ENCODE assay signal across 16 cellular contexts in genomic region chr17:19013226-19013625, GRCh38. TPM values are rescaled to one million over a fixed set of nuclear protein-coding genes. Genes with fewer than 3 reads are reported as not detected.
DNase-seq lines count a peak whose midpoint lies in the region; ATAC-seq, FAIRE-seq and TF ChIP-seq lines count a peak whose summit lies in the region.
"Had no signal": no experiment of that assay in that cellular context is flagged by ENCODE, and none has a peak within 500 bp of the region (broad histone marks: within the 10 kb centered on the region; RNA-seq: fewer than 3 reads in every experiment).

No MANE protein-coding gene starts in this region.

- DNase-seq in heart left ventricle (peak in 3 of 5 donors; percentile 6 to 55 (median 22)), right atrium auricular region (ENCODE audit: low spot score) (no peak), kidney (peak; percentile 53), neural progenitor cell (ENCODE audit: low spot score) (no peak), middle frontal gyrus (ENCODE audit: extremely low spot score, low spot score) (no peak)
- DNase-seq in activated T-cell treated with anti-CD3 and anti-CD28 coated beads, Interleukin-2, amount 50 U/mL, for 48 hours, result no peak
- no peak for DNase-seq in stimulated activated naive CD8-positive, alpha-beta T cell treated with anti-CD3 and anti-CD28 coated beads, Interleukin-15, amount 100 ng/mL, for 72 hours
- DNase-seq: ACHN; CD4-positive, CD25-positive, alpha-beta regulatory T cell; DMS53; GF-D8; GOT3; H9 had no signal

- no peaks in the 10 kb centered on the region for H3K4me1 ChIP-seq in heart left ventricle
- no peaks in the 10 kb centered on the region for H3K4me1 ChIP-seq in right atrium auricular region
- H3K4me1 ChIP-seq in kidney (ENCODE audit: control insufficient read depth in 1 of 2, insufficient read depth in 1 of 2, low read depth in 1 of 2, low read length in 2 of 2), result no peaks in the 10 kb centered on the region
- H3K4me1 ChIP-seq in neural progenitor cell, result no peaks in the 10 kb centered on the region

- H3K9me3 Mint-ChIP-seq in neural progenitor cell, result no peaks in the 10 kb centered on the region
- H3K9me3 Mint-ChIP-seq in stimulated activated naive CD8-positive, alpha-beta T cell treated with anti-CD3 and anti-CD28 coated beads, Interleukin-15, amount 100 ng/mL, for 72 hours, result no peaks in the 10 kb centered on the region
- H3K9me3 Mint-ChIP-seq: CD4-positive, CD25-positive, alpha-beta regulatory T cell; H9 had no signal

- no peak overlapping the region for H3K27ac ChIP-seq in heart left ventricle
- no peak overlapping the region for H3K27ac ChIP-seq in right atrium auricular region
- no peak overlapping the region for H3K27ac ChIP-seq in kidney (ENCODE audit: low read depth in 2 of 2, low read length in 2 of 2)
- no peak overlapping the region for H3K27ac ChIP-seq in neural progenitor cell
- H3K27ac ChIP-seq: BLaER1 treated with 17β-estradiol and CSF1 and Interleukin-3, amounts not matched to agents 10 nM and 100 nM had no signal

- intact Hi-C loops in heart left ventricle (cut with DNase I) (no loop called here), kidney (cut with DNase I) (no loop called here)

- no peak overlapping the region for H2AFZ ChIP-seq in neural progenitor cell (replicated peaks)

- H3F3A ChIP-seq in neural progenitor cell (ENCODE audit: low read depth), result no peaks in the 10 kb centered on the region

- ATAC-seq in heart left ventricle, result no peak
- ATAC-seq in stimulated activated naive CD8-positive, alpha-beta T cell treated with anti-CD3 and anti-CD28 coated beads, Interleukin-15, amount 100 ng/mL, for 72 hours, result no peak

- no peak overlapping the region for H3K4me3 ChIP-seq in heart left ventricle
- no peak overlapping the region for H3K4me3 ChIP-seq in right atrium auricular region
- no peak overlapping the region for H3K4me3 ChIP-seq in kidney (ENCODE audit: low read length in 2 of 2)
- H3K4me3 ChIP-seq in neural progenitor cell, result no peak overlapping the region
- H3K4me3 ChIP-seq: BLaER1 treated with 17β-estradiol and CSF1 and Interleukin-3, amounts not matched to agents 10 nM and 100 nM had no signal

- H3K4me1 Mint-ChIP-seq in neural progenitor cell, result peaks cover 16% of the 10 kb centered on the region
- H3K4me1 Mint-ChIP-seq in stimulated activated naive CD8-positive, alpha-beta T cell treated with anti-CD3 and anti-CD28 coated beads, Interleukin-15, amount 100 ng/mL, for 72 hours, result peaks cover 23% of the 10 kb centered on the region

- H4K20me1 ChIP-seq in neural progenitor cell (ENCODE audit: low read depth), result no peaks in the 10 kb centered on the region

- no peaks in the 10 kb centered on the region for H3K36me3 Mint-ChIP-seq in neural progenitor cell
- H3K36me3 Mint-ChIP-seq: CD4-positive, CD25-positive, alpha-beta regulatory T cell had no signal

- TF ChIP-seq CTCF in heart left ventricle (IDR thresholded peaks at IDR 0.05) (no peak), right atrium auricular region (IDR thresholded peaks at IDR 0.05) (no peak), kidney (IDR thresholded peaks at IDR 0.05; ENCODE audit: borderline replicate concordance, extremely low read depth, insufficient read depth) (no peak), neural progenitor cell (IDR thresholded peaks at IDR 0.05) (no peak)

- no peaks in the 10 kb centered on the region for H3K36me3 ChIP-seq in heart left ventricle
- no peaks in the 10 kb centered on the region for H3K36me3 ChIP-seq in right atrium auricular region
- no peaks in the 10 kb centered on the region for H3K36me3 ChIP-seq in kidney (ENCODE audit: control insufficient read depth in 1 of 2, insufficient read depth in 2 of 2, low read length in 2 of 2)
- H3K36me3 ChIP-seq in neural progenitor cell, result no peaks in the 10 kb centered on the region
- H3K36me3 ChIP-seq: BLaER1 treated with 17β-estradiol and CSF1 and Interleukin-3, amounts not matched to agents 10 nM and 100 nM had no signal

- H3K9ac ChIP-seq in kidney (ENCODE audit: low read length in 2 of 2) (no peak overlapping the region), neural progenitor cell (no peak overlapping the region)
- H3K9ac ChIP-seq: BLaER1 treated with 17β-estradiol and CSF1 and Interleukin-3, amounts not matched to agents 10 nM and 100 nM had no signal

- 92 to 97% (median 95%) methylated on average over 6 to 12 of the region's 12 CpGs for WGBS in heart left ventricle, 4 donors

- H3K9me3 ChIP-seq in heart left ventricle (no peaks in the 10 kb centered on the region), right atrium auricular region (no peaks in the 10 kb centered on the region), kidney (ENCODE audit: control insufficient read depth in 1 of 2, low read length in 2 of 2) (no peaks in the 10 kb centered on the region), neural progenitor cell (ENCODE audit: low read depth) (no peaks in the 10 kb centered on the region)
- H3K9me3 ChIP-seq: BLaER1 treated with 17β-estradiol and CSF1 and Interleukin-3, amounts not matched to agents 10 nM and 100 nM had no signal

- no peak for TF ChIP-seq POLR2A in heart left ventricle (IDR thresholded peaks at IDR 0.05)

- no peak for FAIRE-seq in kidney (lab: Jason Lieb, UNC)
- FAIRE-seq: GM19239 had no signal

- no peaks in the 10 kb centered on the region for H3K79me2 ChIP-seq in neural progenitor cell (ENCODE audit: low read depth)

- H3K4me3 Mint-ChIP-seq in neural progenitor cell, result no peak overlapping the region
- H3K4me3 Mint-ChIP-seq in stimulated activated naive CD8-positive, alpha-beta T cell treated with anti-CD3 and anti-CD28 coated beads, Interleukin-15, amount 100 ng/mL, for 72 hours, result no peak overlapping the region
- H3K4me3 Mint-ChIP-seq: CD4-positive, CD25-positive, alpha-beta regulatory T cell; H9 had no signal

- H3K27me3 Mint-ChIP-seq in neural progenitor cell (ENCODE audit: insufficient read depth, low read depth), result no peaks in the 10 kb centered on the region
- no peaks in the 10 kb centered on the region for H3K27me3 Mint-ChIP-seq in stimulated activated naive CD8-positive, alpha-beta T cell treated with anti-CD3 and anti-CD28 coated beads, Interleukin-15, amount 100 ng/mL, for 72 hours
- H3K27me3 Mint-ChIP-seq: CD4-positive, CD25-positive, alpha-beta regulatory T cell had no signal

- peaks cover 0 to 3% (median 0%) of the 10 kb centered on the region in 9 donors for H3K27me3 ChIP-seq in heart left ventricle
- H3K27me3 ChIP-seq in right atrium auricular region, result no peaks in the 10 kb centered on the region
- H3K27me3 ChIP-seq in neural progenitor cell, result no peaks in the 10 kb centered on the region
- H3K27me3 ChIP-seq: BLaER1 treated with 17β-estradiol and CSF1 and Interleukin-3, amounts not matched to agents 10 nM and 100 nM had no signal

- peak overlapping the region; percentile 93 for H3K27ac Mint-ChIP-seq in neural progenitor cell
- no peak overlapping the region for H3K27ac Mint-ChIP-seq in stimulated activated naive CD8-positive, alpha-beta T cell treated with anti-CD3 and anti-CD28 coated beads, Interleukin-15, amount 100 ng/mL, for 72 hours

- H3K4me2 ChIP-seq in neural progenitor cell, result no peak overlapping the region

RNA-seq across cellular contexts. Expression of gene FAM83G, which starts 8.7 kb away (rescaled TPM):
- total RNA-seq in heart left ventricle, result 1 to 10 TPM; 1.2 to 7.4 (median 1.8) TPM
- polyA plus RNA-seq in heart left ventricle, result 10 to 100 TPM in 1 of 2 donors, 1 to 10 TPM in 1; 1.5 to 12.8 TPM
- 10 to 100 TPM; 14.0 to 50.9 TPM for total RNA-seq in right atrium auricular region
- total RNA-seq in kidney, result 8.0 TPM
- polyA plus RNA-seq in kidney (ENCODE audit: insufficient read depth, low read depth, low replicate concordance), result 4.9 TPM
- total RNA-seq in neural progenitor cell (ENCODE audit: low replicate concordance), result 9.9 and 24.3 TPM in 2 replicates

RNA-seq across cellular contexts. Expression of gene GRAP, which starts 33.5 kb away (rescaled TPM):
- total RNA-seq in heart left ventricle (1 to 10 TPM; 1.1 to 6.3 (median 2.1) TPM), right atrium auricular region (1 to 10 TPM; 2.5 to 5.6 TPM), kidney (8.4 TPM), neural progenitor cell (ENCODE audit: low replicate concordance) (0.46 TPM in 1 of 2 replicates, not detected in the other)
- polyA plus RNA-seq in heart left ventricle (1 to 10 TPM; 2.1 to 3.3 TPM), kidney (ENCODE audit: insufficient read depth, low read depth, low replicate concordance) (7.0 TPM)
- total RNA-seq: A172 had no signal

Comparison
In these comparisons a context has a peak if more than half of its experiments do, and no peak if none do; other contexts are left out.
1. DNase-seq: peak in heart left ventricle (3 of 5) and kidney (single experiment); none in right atrium auricular region (single experiment), neural progenitor cell (single experiment), activated T-cell treated with anti-CD3 and anti-CD28 coated beads, Interleukin-2, amount 50 U/mL, for 48 hours (0 of 2), middle frontal gyrus (single experiment) and stimulated activated naive CD8-positive, alpha-beta T cell treated with anti-CD3 and anti-CD28 coated beads, Interleukin-15, amount 100 ng/mL, for 72 hours (0 of 2).